ENCODE assay signal across 28 cellular contexts in the genomic region with DNA sequence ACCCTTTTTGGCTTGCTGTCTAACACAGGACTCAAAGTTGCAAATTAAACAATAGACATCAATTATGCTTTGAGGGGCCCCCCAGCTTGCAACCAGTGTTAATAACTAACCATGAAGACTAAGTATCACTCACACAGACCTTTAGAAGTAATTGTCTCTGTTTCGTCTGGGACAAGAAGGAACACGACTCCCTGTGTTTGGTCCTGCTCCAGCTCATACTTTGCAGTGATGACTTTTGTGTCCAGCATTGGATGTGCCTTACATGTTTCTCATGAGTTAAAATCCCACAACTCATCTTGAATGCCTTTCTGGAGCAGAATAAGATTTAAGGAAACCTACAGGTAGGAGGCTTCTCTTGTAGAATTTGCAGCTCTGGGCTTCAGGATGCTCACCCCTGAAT. TPM values are rescaled to one million over a fixed set of nuclear protein-coding genes. Genes with fewer than 3 reads are reported as not detected.
"Had no signal": no experiment of that assay in that cellular context is flagged by ENCODE, and none has a peak within 500 bp of the region (broad histone marks: within the 10 kb centered on the region; RNA-seq: fewer than 3 reads in every experiment).

No MANE protein-coding gene starts in this region.

- H3K4me1 ChIP-seq: esophagus squamous epithelium, suprapubic skin, transverse colon, upper lobe of right lung, uterus had no signal

- H3K9me3 ChIP-seq: esophagus squamous epithelium, suprapubic skin, transverse colon, upper lobe of right lung, uterus had no signal

- H3K27me3 ChIP-seq: suprapubic skin, transverse colon, upper lobe of right lung, uterus had no signal

- H3K4me2 ChIP-seq: smooth muscle cell had no signal

- DNase-seq: dorsolateral prefrontal cortex; effector CD8-positive, alpha-beta T cell; endodermal cell; erythroblast; esophagus squamous epithelium; kidney; mesendoderm; midbrain; naive thymus-derived CD8-positive, alpha-beta T cell; nephron progenitor cell; nucleus accumbens; posterior cingulate gyrus; stimulated activated CD4-positive, alpha-beta T cell treated with anti-CD3 and anti-CD28 coated beads, Interleukin-12 subunit alpha, Interleukin-12 subunit beta, amount 100 ng/mL, for 4 hours; stimulated activated CD4-positive, alpha-beta T cell treated with anti-CD3 and anti-CD28 coated beads, Interleukin-1b, Interleukin-23, amount 100 ng/mL, for 48 hours; stimulated activated CD4-positive, alpha-beta T cell treated with anti-CD3 and anti-CD28 coated beads, Interleukin-4, amount 100 ng/mL, for 1 hour; stimulated activated CD8-positive, alpha-beta memory T cell treated with anti-CD3 and anti-CD28 coated beads, Interleukin-4, amount 100 ng/mL, for 48 hours; stimulated activated naive CD4-positive, alpha-beta T cell; stimulated activated naive CD8-positive, alpha-beta T cell treated with anti-CD3 and anti-CD28 coated beads, Interleukin-15, amount 100 ng/mL, for 72 hours; transverse colon; upper lobe of right lung; uterus had no signal

- ATAC-seq: left lobe of liver; naive thymus-derived CD8-positive, alpha-beta T cell; sciatic nerve; stimulated activated naive CD8-positive, alpha-beta T cell treated with anti-CD3 and anti-CD28 coated beads, Interleukin-15, amount 100 ng/mL, for 72 hours; upper lobe of right lung had no signal

- H3K4me3 ChIP-seq: dorsolateral prefrontal cortex, esophagus squamous epithelium, smooth muscle cell, suprapubic skin, transverse colon, upper lobe of right lung, uterus had no signal

- H3K36me3 ChIP-seq: esophagus squamous epithelium, suprapubic skin, transverse colon, upper lobe of right lung, uterus had no signal

- H3K27ac ChIP-seq: dorsolateral prefrontal cortex, esophagus squamous epithelium, suprapubic skin, transverse colon, upper lobe of right lung, uterus had no signal

RNA-seq across cellular contexts. Expression of gene GMNC, which starts 53.1 kb away (rescaled TPM):
- total RNA-seq: endodermal cell; esophagus squamous epithelium; lower leg skin; lung microvascular endothelial cell; naive thymus-derived CD8-positive, alpha-beta T cell; pulmonary artery endothelial cell; sciatic nerve; smooth muscle cell; transverse colon; upper lobe of right lung had no signal
- polyA plus RNA-seq: naive thymus-derived CD8-positive, alpha-beta T cell; smooth muscle cell had no signal
